9 cellular contexts compared by ENCODE assay signal in the genomic region with DNA sequence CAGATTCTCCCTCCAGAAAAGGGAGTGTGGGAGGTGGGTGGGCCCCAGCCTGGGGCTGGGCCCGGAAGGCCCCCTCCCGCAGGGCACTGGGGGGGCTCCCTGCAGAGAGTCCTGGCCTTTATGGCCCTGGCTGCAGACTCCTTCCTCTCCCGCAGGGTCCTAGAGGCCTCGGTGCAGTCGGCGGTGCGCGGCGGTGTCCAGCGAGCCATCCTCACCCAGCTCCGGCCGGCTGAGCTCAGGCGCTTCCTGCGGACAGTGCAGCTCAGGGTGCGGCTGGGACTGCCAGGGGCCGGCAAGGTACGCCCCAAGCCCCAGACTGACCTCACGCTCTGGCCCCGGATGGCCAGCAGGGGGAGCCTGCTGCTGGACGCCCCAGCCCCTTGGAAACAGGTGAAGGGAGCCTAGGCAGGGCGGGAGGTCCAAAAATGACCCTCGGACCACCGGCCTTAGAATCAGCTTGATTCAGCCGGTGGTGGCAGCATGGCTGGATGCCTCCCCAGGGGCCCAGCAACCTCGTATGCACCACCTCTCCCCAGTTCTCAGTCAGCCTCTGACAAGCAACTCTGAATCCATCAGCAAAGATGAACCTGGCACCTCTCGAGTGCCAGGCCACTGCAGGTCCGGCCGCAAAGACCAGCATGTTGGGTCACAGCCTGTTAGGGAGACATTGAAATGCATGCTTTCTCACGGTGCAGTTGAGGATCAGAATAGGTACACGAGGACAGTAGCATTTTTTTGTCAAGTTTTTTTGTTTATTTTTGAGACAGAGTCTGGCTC. TPM values are rescaled to one million over a fixed set of nuclear protein-coding genes. Genes with fewer than 3 reads are reported as not detected.
DNase-seq lines count a peak whose midpoint lies in the region; ATAC-seq and TF ChIP-seq lines count a peak whose summit lies in the region.
"Had no signal": no experiment of that assay in that cellular context is flagged by ENCODE, and none has a peak within 500 bp of the region (broad histone marks: within the 10 kb centered on the region; RNA-seq: fewer than 3 reads in every experiment).

No MANE protein-coding gene starts in this region.

- POLR2A ChIA-PET in MCF 10A (lab: Yijun Ruan, JAX), result interaction anchor here (0.6 to 8.7 kb wide), 4 partner anchors 13 to 48 kb away, joined by 3 to 87 read pairs (median 5); a partner anchor contains a TSS

- DNase-seq in Caki2 (ENCODE audit: low read depth) (peak; percentile 73), SK-N-DZ (ENCODE audit: low spot score) (peak; percentile 50), MCF 10A (ENCODE audit: unreplicated experiment) (peak; percentile 69), immature natural killer cell (peak; percentile 33 to 48 (median 45)), NCI-H2107 treated with DMSO at 0.1 percent for 48 hours (lab: John Stamatoyannopoulos, UW; ENCODE audit: unreplicated experiment) (no peak)

- peak; percentile 87 for TF ChIP-seq CTCF in MCF 10A (IDR thresholded peaks at IDR 0.05; ENCODE audit: unreplicated experiment)

- BruUV-seq in MCF 10A (replicated peaks; lab: Mats Ljungman, UMichigan), result no TSS peak

- H3K27ac Mint-ChIP-seq in MCF 10A (ENCODE audit: low read depth, unreplicated experiment), result no peak overlapping the region
- no peak overlapping the region for H3K27ac Mint-ChIP-seq in immature natural killer cell

- peak overlapping the region in 5 of 7 experiments; percentile 5 to 24 (median 12) for H3K4me3 ChIP-seq in skin epidermis

- H3K27me3 Mint-ChIP-seq in MCF 10A (ENCODE audit: insufficient read depth, unreplicated experiment) (no peaks in the 10 kb centered on the region), immature natural killer cell (ENCODE audit: low read depth in 3 of 3) (peaks cover 0 to 2% (median 0%) of the 10 kb centered on the region in 3 donors)

- no peaks in the 10 kb centered on the region for H3K9me3 Mint-ChIP-seq in MCF 10A (ENCODE audit: unreplicated experiment)
- no peaks in the 10 kb centered on the region for H3K9me3 Mint-ChIP-seq in immature natural killer cell

- in situ Hi-C loops in Caki2 (cut with HindIII; ENCODE audit: low pct_unique_long_range_greater_than_20kb, low sequenced_read_pairs), result no loop called here

- intact Hi-C loops in MCF 10A (cut with micrococcal nuclease), result no loop called here

- ATAC-seq in HG02642 (IDR thresholded peaks at IDR 0.05; ENCODE audit: poor library complexity, unreplicated experiment), result peak; percentile 52
- no peak for ATAC-seq in GM18868 (IDR thresholded peaks at IDR 0.05; ENCODE audit: unreplicated experiment)

- H3K4me1 Mint-ChIP-seq in MCF 10A (ENCODE audit: insufficient read depth, unreplicated experiment) (peaks cover under 1% of the 10 kb centered on the region), immature natural killer cell (peaks cover 0 to 9% of the 10 kb centered on the region in 2 donors)

- CTCF ChIA-PET in MCF 10A (lab: Yijun Ruan, JAX), result interaction anchor here (0.6 to 2.1 kb wide), 14 partner anchors 10 to 920 kb away, joined by 3 to 9 read pairs (median 4); a partner anchor contains a TSS

- peak overlapping the region in 9 of 21 experiments; percentile 0 to 59 (median 31) for H3K27ac ChIP-seq in skin epidermis

- H3K36me3 Mint-ChIP-seq in MCF 10A (ENCODE audit: insufficient read depth, unreplicated experiment) (no peaks in the 10 kb centered on the region), immature natural killer cell (no peaks in the 10 kb centered on the region)

- H3K4me3 Mint-ChIP-seq in MCF 10A (ENCODE audit: unreplicated experiment), result no peak overlapping the region
- peak overlapping the region; percentile 44 to 74 (median 68) for H3K4me3 Mint-ChIP-seq in immature natural killer cell

RNA-seq across cellular contexts. Expression of a gene that starts 20.6 kb away (rescaled TPM):
- total RNA-seq in Caki2 (2014; rRNA removed; shearing (Covaris generic); ENCODE audit: low replicate concordance), result 12.0 and 18.2 TPM in 2 replicates
- 1.4 and 3.6 TPM in 2 replicates for polyA plus RNA-seq in SK-N-DZ (2014; cell fraction: cytosol; rRNA removed)
- 4.4 and 8.1 TPM in 2 replicates for polyA plus RNA-seq in SK-N-DZ (2014; cell fraction: nucleus; rRNA removed)
- total RNA-seq in MCF 10A (2022), result 14.0 and 17.8 TPM in 2 replicates
- 10 to 100 TPM in 1 of 3 donors, 1 to 10 TPM in 2; 5.0 to 15.2 (median 7.6) TPM for polyA plus RNA-seq in immature natural killer cell

RNA-seq across cellular contexts. Expression of a gene that starts 20.8 kb away (rescaled TPM):
- 5.6 and 7.4 TPM in 2 replicates for total RNA-seq in Caki2 (2014; rRNA removed; shearing (Covaris generic); ENCODE audit: low replicate concordance)
- 11.0 and 17.0 TPM in 2 replicates for polyA plus RNA-seq in SK-N-DZ (2014; cell fraction: cytosol; rRNA removed)
- 22.8 and 55.1 TPM in 2 replicates for polyA plus RNA-seq in SK-N-DZ (2014; cell fraction: nucleus; rRNA removed)
- 12.3 and 24.7 TPM in 2 replicates for total RNA-seq in MCF 10A (2022)
- polyA plus RNA-seq in immature natural killer cell, result 1 to 10 TPM; 1.1 to 3.6 (median 1.5) TPM

RNA-seq across cellular contexts. Expression of a gene that starts 23.2 kb away (rescaled TPM):
- 0.58 and 0.95 TPM in 2 replicates for total RNA-seq in Caki2 (2014; rRNA removed; shearing (Covaris generic); ENCODE audit: low replicate concordance)
- polyA plus RNA-seq in SK-N-DZ (2014; cell fraction: cytosol; rRNA removed), result not detected in 2 replicates
- not detected in 2 replicates for polyA plus RNA-seq in SK-N-DZ (2014; cell fraction: nucleus; rRNA removed)
- total RNA-seq in MCF 10A (2022), result not detected in 2 replicates
- 1 to 10 TPM in 1 of 3 donors, not detected in 2; 3.0 TPM for polyA plus RNA-seq in immature natural killer cell
- total RNA-seq: T-helper 2 cell treated with Interferon-gamma antibody and Interleukin-4, amounts not matched to agents 100 ng/mL and 5 ng/mL, for 36 hours had no signal

RNA-seq across cellular contexts. Expression of a gene that starts 49.2 kb away (rescaled TPM):
- total RNA-seq in Caki2 (2014; rRNA removed; shearing (Covaris generic); ENCODE audit: low replicate concordance), result 106 and 116 TPM in 2 replicates
- polyA plus RNA-seq in SK-N-DZ (2014; cell fraction: cytosol; rRNA removed), result 12.1 and 17.0 TPM in 2 replicates
- polyA plus RNA-seq in SK-N-DZ (2014; cell fraction: nucleus; rRNA removed), result 8.2 and 22.1 TPM in 2 replicates
- 68.4 and 73.1 TPM in 2 replicates for total RNA-seq in MCF 10A (2022)
- polyA plus RNA-seq in immature natural killer cell, result 100 to 1,000 TPM; 319 to 591 (median 324) TPM
